1 cellular context compared by ENCODE assay signal in the genomic region with DNA sequence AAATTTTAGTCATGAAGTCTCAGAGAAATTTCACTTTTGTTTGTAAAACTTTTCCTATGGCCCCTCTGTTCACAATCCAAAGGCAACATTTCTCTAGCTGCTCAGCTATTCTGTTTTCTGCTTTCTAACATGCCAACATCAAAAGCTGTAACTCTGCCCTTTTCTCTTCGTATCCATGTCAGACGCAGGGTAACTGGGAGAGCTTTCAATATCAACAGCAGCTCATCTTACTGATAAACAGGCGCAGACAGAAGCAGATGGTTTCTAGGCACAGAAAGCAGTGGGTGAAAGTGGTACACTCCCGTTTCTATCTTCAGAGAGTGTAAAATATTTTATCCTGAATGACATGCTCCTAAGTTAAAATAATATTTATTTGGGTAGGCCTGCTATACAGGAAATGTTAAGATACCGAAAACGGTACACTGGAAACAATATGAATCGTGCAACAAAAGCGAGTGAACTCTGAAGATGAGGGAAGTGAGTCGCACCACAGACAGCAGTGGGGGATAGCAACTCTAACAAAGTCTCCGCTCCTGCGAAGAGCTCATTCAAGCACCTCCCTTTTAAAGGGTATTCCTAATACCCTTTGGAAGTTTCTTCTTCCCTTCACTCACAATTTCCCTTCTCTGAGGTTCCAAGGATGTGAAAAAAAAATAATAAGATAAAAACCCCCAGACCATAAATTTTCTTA.
TF ChIP-seq lines count a peak whose summit lies in the region.

No MANE protein-coding gene starts in this region.

TF ChIP-seq in H1, 55 proteins besides CTCF, POLR2A, EP300 and RAD21 (continued from another document):
- TF ChIP-seq, protein P1, sequence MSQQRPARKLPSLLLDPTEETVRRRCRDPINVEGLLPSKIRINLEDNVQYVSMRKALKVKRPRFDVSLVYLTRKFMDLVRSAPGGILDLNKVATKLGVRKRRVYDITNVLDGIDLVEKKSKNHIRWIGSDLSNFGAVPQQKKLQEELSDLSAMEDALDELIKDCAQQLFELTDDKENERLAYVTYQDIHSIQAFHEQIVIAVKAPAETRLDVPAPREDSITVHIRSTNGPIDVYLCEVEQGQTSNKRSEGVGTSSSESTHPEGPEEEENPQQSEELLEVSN (IDR thresholded peaks at IDR 0.05) = no peak
- TF ChIP-seq TEAD4 (IDR thresholded peaks at IDR 0.05; ENCODE audit: low read depth, low read length) (no peak), TAF7 (optimal IDR thresholded peaks at IDR 0.05; ENCODE audit: borderline replicate concordance, low read depth, low read length) (no peak)
